In the genomic region with DNA sequence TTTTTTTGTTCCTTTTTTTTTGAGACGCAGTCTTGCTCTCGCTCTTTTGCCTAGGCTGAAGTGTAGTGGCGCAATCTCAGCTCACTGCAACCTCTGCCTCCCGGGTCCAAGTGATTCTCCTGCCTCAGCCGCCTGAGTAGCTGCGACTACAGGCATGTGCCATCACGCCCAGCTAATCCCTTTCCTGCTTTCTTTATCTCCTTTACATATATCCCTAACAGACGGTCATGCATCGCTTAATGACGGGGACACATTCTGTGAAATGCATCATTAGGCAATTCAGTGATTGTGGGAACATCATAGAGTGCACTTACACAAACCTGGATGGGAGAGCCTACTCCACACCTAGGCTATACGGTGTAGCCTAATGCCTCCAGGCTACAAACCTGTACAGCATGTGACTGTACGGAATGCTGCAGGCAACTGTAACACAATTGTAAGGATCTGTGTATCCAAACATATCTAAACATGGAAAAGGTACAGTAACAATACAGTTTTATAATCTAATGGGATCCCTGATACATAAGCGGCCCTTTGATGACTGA, we compare ENCODE assay signal across 14 cellular contexts. TPM values are rescaled to one million over a fixed set of nuclear protein-coding genes. Genes with fewer than 3 reads are reported as not detected.
DNase-seq lines count a peak whose midpoint lies in the region; ATAC-seq and TF ChIP-seq lines count a peak whose summit lies in the region.
"Had no signal": no experiment of that assay in that cellular context is flagged by ENCODE, and none has a peak within 500 bp of the region (broad histone marks: within the 10 kb centered on the region; RNA-seq: fewer than 3 reads in every experiment).

No MANE protein-coding gene starts in this region.

- no peak for TF ChIP-seq CTCF in endothelial cell (IDR thresholded peaks at IDR 0.05; ENCODE audit: unreplicated experiment)

- H3K4me1 Mint-ChIP-seq in endothelial cell (ENCODE audit: unreplicated experiment) = no peaks in the 10 kb centered on the region

- no peaks in the 10 kb centered on the region for H3K9me3 Mint-ChIP-seq in endothelial cell (ENCODE audit: unreplicated experiment)
- H3K9me3 Mint-ChIP-seq: CD8-positive, alpha-beta T cell; T-helper 1 cell treated with Interleukin-12 subunit alpha and Interleukin-12 subunit beta and Interleukin-4 antibody, amounts not matched to agents 30 μg/mL and 1 μg/mL, for 36 hours had no signal

- DNase-seq in DMS79 treated with DMSO at 0.1 percent for 48 hours (lab: John Stamatoyannopoulos, UW) (peak; percentile 39), NCI-H187 treated with DMSO at 0.1 percent for 48 hours (lab: John Stamatoyannopoulos, UW) (peak; percentile 45), NCI-H526 (lab: John Stamatoyannopoulos, UW) (peak; percentile 68 to 74), NCI-H2196 (lab: John Stamatoyannopoulos, UW; ENCODE audit: unreplicated experiment) (no peak), endothelial cell (ENCODE audit: low spot score) (no peak)
- no peak for DNase-seq in stimulated activated CD4-positive, alpha-beta T cell treated with anti-CD3 and anti-CD28 coated beads, Interleukin-2, amount 100 ng/mL, for 48 hours
- DNase-seq: CD8-positive, alpha-beta T cell; NCI-H1048; NCI-H2029 treated with DMSO at 0.1 percent for 48 hours; Peyer's patch; SHP77 treated with DMSO at 0.1 percent for 48 hours had no signal

- no peaks in the 10 kb centered on the region for H3K36me3 Mint-ChIP-seq in endothelial cell (ENCODE audit: low read depth, unreplicated experiment)
- H3K36me3 Mint-ChIP-seq: CD8-positive, alpha-beta T cell had no signal

- peaks cover 7% of the 10 kb centered on the region for H3K27me3 Mint-ChIP-seq in endothelial cell (ENCODE audit: unreplicated experiment)

- peak; percentile 80 for ATAC-seq in esophagus mucosa
- ATAC-seq: CD8-positive, alpha-beta T cell; K562 had no signal

- no peak overlapping the region for H3K4me3 Mint-ChIP-seq in endothelial cell (ENCODE audit: unreplicated experiment)
- H3K4me3 Mint-ChIP-seq: CD8-positive, alpha-beta T cell; T-helper 1 cell treated with Interleukin-12 subunit alpha and Interleukin-12 subunit beta and Interleukin-4 antibody, amounts not matched to agents 30 μg/mL and 1 μg/mL, for 36 hours had no signal

- no peak overlapping the region for H3K27ac Mint-ChIP-seq in endothelial cell (ENCODE audit: unreplicated experiment)
- H3K27ac Mint-ChIP-seq: CD8-positive, alpha-beta T cell; T-helper 1 cell treated with Interleukin-12 subunit alpha and Interleukin-12 subunit beta and Interleukin-4 antibody, amounts not matched to agents 30 μg/mL and 1 μg/mL, for 36 hours had no signal

RNA-seq across cellular contexts. Expression of a gene that starts 32.8 kb away (rescaled TPM):
- 1.7 TPM for total RNA-seq in esophagus mucosa
- total RNA-seq in endothelial cell (ENCODE audit: unreplicated experiment) = 0.05 TPM
- total RNA-seq: CD8-positive, alpha-beta T cell; K562 had no signal

Comparison
In these comparisons a context has a peak if more than half of its experiments do, and no peak if none do; other contexts are left out.
1. DNase-seq: peak in DMS79 treated with DMSO at 0.1 percent for 48 hours (single experiment), NCI-H187 treated with DMSO at 0.1 percent for 48 hours (single experiment) and NCI-H526 (2 of 2); none in NCI-H2196 (single experiment), stimulated activated CD4-positive, alpha-beta T cell treated with anti-CD3 and anti-CD28 coated beads, Interleukin-2, amount 100 ng/mL, for 48 hours (0 of 2) and endothelial cell (single experiment).